In the genomic region with DNA sequence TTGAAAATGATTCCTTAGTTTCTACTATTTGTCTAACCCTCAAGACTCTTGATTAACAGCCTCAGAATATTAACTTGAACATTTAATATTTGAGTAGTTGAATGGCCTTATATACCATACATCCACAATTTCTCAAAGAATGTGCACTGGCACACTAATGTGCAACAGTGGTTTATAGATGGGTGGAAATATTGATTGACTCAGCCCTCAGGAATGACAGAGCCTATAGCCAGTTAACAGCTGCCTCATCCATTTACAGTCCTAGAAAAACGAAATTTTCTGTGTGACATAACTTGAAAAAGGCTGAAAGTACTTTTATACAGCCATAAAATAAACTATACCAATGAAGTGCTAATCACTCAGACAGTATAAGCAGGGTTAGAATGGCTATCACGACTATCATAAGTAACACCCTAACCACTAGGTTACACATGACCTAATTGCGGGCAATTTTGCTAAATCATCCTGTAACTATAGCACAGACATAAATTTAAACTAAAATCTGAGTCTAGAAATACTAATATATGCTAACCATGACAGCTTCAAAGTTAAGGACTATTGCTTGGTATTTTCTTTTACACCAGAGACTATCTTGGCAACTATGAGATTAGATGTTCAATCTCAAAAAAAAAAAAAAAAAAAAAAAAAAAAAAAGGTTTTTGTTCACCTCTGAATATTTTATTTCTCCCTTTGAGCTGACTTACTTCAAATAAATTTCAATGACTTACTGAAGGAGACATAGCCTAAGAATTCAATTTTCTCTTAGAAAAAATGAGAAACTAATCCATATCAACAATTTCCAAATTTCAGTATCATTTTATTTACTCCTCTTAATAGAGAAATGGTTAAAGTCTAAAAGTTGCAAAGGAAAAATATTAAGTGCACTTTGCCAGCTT, we compare ENCODE assay signal across 12 cellular contexts. TPM values are rescaled to one million over a fixed set of nuclear protein-coding genes. Genes with fewer than 3 reads are reported as not detected.
DNase-seq lines count a peak whose midpoint lies in the region; ATAC-seq and TF ChIP-seq lines count a peak whose summit lies in the region.
"Had no signal": no experiment of that assay in that cellular context is flagged by ENCODE, and none has a peak within 500 bp of the region (broad histone marks: within the 10 kb centered on the region; RNA-seq: fewer than 3 reads in every experiment).

No MANE protein-coding gene starts in this region.

- no peak for TF ChIP-seq EP300 in neural cell (conservative IDR thresholded peaks at IDR 0.05; ENCODE audit: poor library complexity, severe bottlenecking)

- TF ChIP-seq RAD21 in neural cell (conservative IDR thresholded peaks at IDR 0.05): no peak

- H3K27ac ChIP-seq in GM23248 (0 out of 2 replicates have a peak overlapping the region, but pooled peaks have one; percentile 25), neural cell (ENCODE audit: low read length) (peak overlapping the region; percentile 44), upper lobe of right lung (no peak overlapping the region)

- H2AFZ ChIP-seq in GM23248 (no peak overlapping the region), neural cell (ENCODE audit: low read depth, low read length) (no peak overlapping the region)

- peak overlapping the region; percentile 72 for H3K4me2 ChIP-seq in GM23248 (ENCODE audit: unreplicated experiment)
- H3K4me2 ChIP-seq in neural cell (ENCODE audit: low read length): peak overlapping the region; percentile 11

- H3K9me3 ChIP-seq in GM23248 (ENCODE audit: low read depth): no peaks in the 10 kb centered on the region
- H3K9me3 ChIP-seq in neural cell (ENCODE audit: low read length): no peaks in the 10 kb centered on the region
- H3K9me3 ChIP-seq in upper lobe of right lung: no peaks in the 10 kb centered on the region

- H3K9ac ChIP-seq in GM23248 (no peak overlapping the region), neural cell (ENCODE audit: low read length) (no peak overlapping the region)

- H4K20me1 ChIP-seq in GM23248 (ENCODE audit: insufficient read depth) (no peaks in the 10 kb centered on the region; the same call in 1 of the 2 replicates), neural cell (ENCODE audit: insufficient read depth) (no peaks in the 10 kb centered on the region)

- TF ChIP-seq CTCF in choroid plexus epithelial cell (conservative IDR thresholded peaks at IDR 0.05; ENCODE audit: low read depth, low read length) (no peak), neural cell (IDR thresholded peaks at IDR 0.05; ENCODE audit: poor library complexity, severe bottlenecking) (no peak), upper lobe of right lung (IDR thresholded peaks at IDR 0.05) (no peak)

- H3K79me2 ChIP-seq in GM23248 (ENCODE audit: insufficient read depth) (peaks cover 100% of the 10 kb centered on the region), neural cell (replicated peaks; ENCODE audit: insufficient read depth, low read length) (peaks cover 41% of the 10 kb centered on the region)

- peaks cover 28% of the 10 kb centered on the region for H3K36me3 ChIP-seq in GM23248 (ENCODE audit: low read depth)
- H3K36me3 ChIP-seq in neural cell (ENCODE audit: insufficient read depth, low read length): peaks cover 4% of the 10 kb centered on the region
- peaks cover 47% of the 10 kb centered on the region for H3K36me3 ChIP-seq in upper lobe of right lung

- WGBS in GM23248 (ENCODE audit: low coverage in 1 of 2, low lambda C conversion rate in 2 of 2, missing lambda C conversion rate in 2 of 2), 2 experiments: 57 to 63% methylated on average over 3 of the region's 3 CpGs

- ATAC-seq in upper lobe of right lung (no peak), HG03196 (IDR thresholded peaks at IDR 0.05; ENCODE audit: unreplicated experiment) (no peak)
- ATAC-seq: esophagus mucosa had no signal

- in situ Hi-C loops in GM23248 (cut with MboI): no loop called here

- no peaks in the 10 kb centered on the region for H3K9me2 ChIP-seq in GM23248 (ENCODE audit: insufficient read depth)
- H3K9me2 ChIP-seq in neural cell (ENCODE audit: insufficient read depth, low read length): no peaks in the 10 kb centered on the region

- H3K4me1 ChIP-seq in GM23248 (ENCODE audit: insufficient read depth) (peaks cover 39% of the 10 kb centered on the region), upper lobe of right lung (peaks cover 30% of the 10 kb centered on the region)

- peak overlapping the region; percentile 15; the same call in 1 of the 2 replicates for H3K4me3 ChIP-seq in GM23248
- no peak overlapping the region for H3K4me3 ChIP-seq in choroid plexus epithelial cell (ENCODE audit: low read depth, low read length)
- H3K4me3 ChIP-seq in neural cell (ENCODE audit: low read length): no peak overlapping the region
- no peak overlapping the region for H3K4me3 ChIP-seq in upper lobe of right lung

- H3F3A ChIP-seq in GM23248 (ENCODE audit: insufficient read depth) (peaks cover 18% of the 10 kb centered on the region; the same call in 1 of the 2 replicates), neural cell (ENCODE audit: insufficient read depth, low read length, poor library complexity, severe bottlenecking) (no peaks in the 10 kb centered on the region)

- intact Hi-C loops in upper lobe of right lung (cut with DNase I): no loop called here

- DNase-seq in GM23248 (peak; percentile 64), RPMI7951 (ENCODE audit: low read depth) (peak; percentile 70), choroid plexus epithelial cell (ENCODE audit: low read depth) (peak; percentile 68), AG20443 (ENCODE audit: low spot score) (no peak), upper lobe of right lung (no peak)
- DNase-seq in activated CD4-positive, alpha-beta T cell treated with anti-CD3 and anti-CD28 coated beads for 1 hour: no peak
- DNase-seq: aorta, kidney glomerular epithelial cell, NCI-H1417 treated with DMSO at 0.1 percent for 48 hours had no signal

- no peaks in the 10 kb centered on the region for H3K27me3 ChIP-seq in GM23248 (replicated peaks; ENCODE audit: insufficient read depth)
- H3K27me3 ChIP-seq in neural cell (ENCODE audit: insufficient read depth, low read depth, low read length): no peaks in the 10 kb centered on the region
- H3K27me3 ChIP-seq in upper lobe of right lung: no peaks in the 10 kb centered on the region

TF ChIP-seq in neural cell, 6 proteins besides CTCF, POLR2A, EP300 and RAD21:
- TF ChIP-seq SMC3 (conservative IDR thresholded peaks at IDR 0.05; ENCODE audit: poor library complexity) (no peak), MXI1 (conservative IDR thresholded peaks at IDR 0.05; ENCODE audit: poor library complexity, severe bottlenecking) (no peak), TAF1 (IDR thresholded peaks at IDR 0.05; ENCODE audit: low read depth) (no peak), POLR2AphosphoS5 (IDR thresholded peaks at IDR 0.05) (no peak), EZH2 (IDR thresholded peaks at IDR 0.05; ENCODE audit: borderline replicate concordance, insufficient read depth, low read length, poor library complexity, severe bottlenecking) (no peak)
- TF ChIP-seq, protein P1, sequence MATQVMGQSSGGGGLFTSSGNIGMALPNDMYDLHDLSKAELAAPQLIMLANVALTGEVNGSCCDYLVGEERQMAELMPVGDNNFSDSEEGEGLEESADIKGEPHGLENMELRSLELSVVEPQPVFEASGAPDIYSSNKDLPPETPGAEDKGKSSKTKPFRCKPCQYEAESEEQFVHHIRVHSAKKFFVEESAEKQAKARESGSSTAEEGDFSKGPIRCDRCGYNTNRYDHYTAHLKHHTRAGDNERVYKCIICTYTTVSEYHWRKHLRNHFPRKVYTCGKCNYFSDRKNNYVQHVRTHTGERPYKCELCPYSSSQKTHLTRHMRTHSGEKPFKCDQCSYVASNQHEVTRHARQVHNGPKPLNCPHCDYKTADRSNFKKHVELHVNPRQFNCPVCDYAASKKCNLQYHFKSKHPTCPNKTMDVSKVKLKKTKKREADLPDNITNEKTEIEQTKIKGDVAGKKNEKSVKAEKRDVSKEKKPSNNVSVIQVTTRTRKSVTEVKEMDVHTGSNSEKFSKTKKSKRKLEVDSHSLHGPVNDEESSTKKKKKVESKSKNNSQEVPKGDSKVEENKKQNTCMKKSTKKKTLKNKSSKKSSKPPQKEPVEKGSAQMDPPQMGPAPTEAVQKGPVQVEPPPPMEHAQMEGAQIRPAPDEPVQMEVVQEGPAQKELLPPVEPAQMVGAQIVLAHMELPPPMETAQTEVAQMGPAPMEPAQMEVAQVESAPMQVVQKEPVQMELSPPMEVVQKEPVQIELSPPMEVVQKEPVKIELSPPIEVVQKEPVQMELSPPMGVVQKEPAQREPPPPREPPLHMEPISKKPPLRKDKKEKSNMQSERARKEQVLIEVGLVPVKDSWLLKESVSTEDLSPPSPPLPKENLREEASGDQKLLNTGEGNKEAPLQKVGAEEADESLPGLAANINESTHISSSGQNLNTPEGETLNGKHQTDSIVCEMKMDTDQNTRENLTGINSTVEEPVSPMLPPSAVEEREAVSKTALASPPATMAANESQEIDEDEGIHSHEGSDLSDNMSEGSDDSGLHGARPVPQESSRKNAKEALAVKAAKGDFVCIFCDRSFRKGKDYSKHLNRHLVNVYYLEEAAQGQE (IDR thresholded peaks at IDR 0.05; ENCODE audit: borderline replicate concordance): no peak

RNA-seq across cellular contexts. Expression of a gene that starts 9.3 kb away (rescaled TPM):
- total RNA-seq in GM23248 (2014; rRNA removed; shearing (Covaris generic)): 26.8 and 26.9 TPM in 2 replicates
- polyA plus RNA-seq in GM23248 (2016; fragmentation: Nextera tagmentation; extraction: Ambion mirVana) (28.4 and 29.8 TPM in 2 replicates), neural cell (44.9 and 45.9 TPM in 2 replicates)
- total RNA-seq in RPMI7951 (2014; rRNA removed; shearing (Covaris generic)): 22.4 and 30.4 TPM in 2 replicates
- polyA minus RNA-seq in neural cell: 102 and 141 TPM in 2 replicates
- total RNA-seq in upper lobe of right lung: 119 TPM

Comparison
In these comparisons a context has a peak if more than half of its experiments do, and no peak if none do; other contexts are left out.
1. DNase-seq: peak in GM23248 (single experiment), RPMI7951 (single experiment) and choroid plexus epithelial cell (single experiment); none in AG20443 (single experiment), activated CD4-positive, alpha-beta T cell treated with anti-CD3 and anti-CD28 coated beads for 1 hour (single experiment) and upper lobe of right lung (single experiment).